25 cellular contexts compared by ENCODE assay signal in the genomic region with DNA sequence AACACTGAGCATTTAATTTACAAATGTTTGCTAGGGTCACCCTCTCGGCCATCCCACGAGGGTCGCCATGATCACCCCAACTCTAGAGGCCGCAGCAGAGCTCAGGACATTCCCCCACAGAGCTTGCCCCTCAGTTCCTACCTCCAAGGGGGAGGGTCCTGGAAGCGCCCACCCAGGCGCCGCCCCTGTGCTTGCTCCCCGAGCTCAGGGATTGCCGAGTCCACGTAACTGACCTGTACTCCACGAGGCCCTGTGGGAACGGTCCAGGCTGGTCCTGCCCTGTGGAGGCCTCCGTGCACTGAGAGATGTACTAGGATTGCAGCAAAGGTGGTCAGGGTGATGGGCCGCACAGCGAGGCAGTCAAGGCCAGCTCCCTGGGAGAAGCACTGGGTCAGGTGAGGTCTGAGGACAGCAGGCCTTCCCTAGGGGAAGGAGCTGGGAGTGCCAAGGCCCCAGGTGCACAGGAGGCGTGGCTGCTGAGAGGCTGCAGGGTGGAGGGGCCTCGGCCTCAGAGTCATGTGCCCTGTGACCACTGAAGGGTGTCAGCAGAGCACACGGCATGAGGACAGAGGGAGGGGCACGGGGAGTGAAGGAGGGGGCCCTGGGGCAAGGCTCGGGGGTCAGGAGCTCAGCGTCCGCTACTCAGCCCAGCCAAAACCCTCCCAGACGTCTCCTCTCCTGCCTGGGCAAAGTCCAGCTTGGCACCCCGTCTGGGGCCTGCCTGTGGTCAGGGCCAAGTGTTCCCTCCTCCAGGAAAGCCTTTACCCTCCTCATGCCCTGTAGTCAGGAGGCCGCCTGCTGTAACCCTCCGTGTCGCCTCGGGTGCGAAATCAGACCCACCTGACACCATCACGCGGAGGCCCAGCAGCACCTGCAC. TPM values are rescaled to one million over a fixed set of nuclear protein-coding genes. Genes with fewer than 3 reads are reported as not detected.
DNase-seq lines count a peak whose midpoint lies in the region; ATAC-seq and TF ChIP-seq lines count a peak whose summit lies in the region.
"Had no signal": no experiment of that assay in that cellular context is flagged by ENCODE, and none has a peak within 500 bp of the region (broad histone marks: within the 10 kb centered on the region; RNA-seq: fewer than 3 reads in every experiment).

No MANE protein-coding gene starts in this region.

- peak overlapping the region; percentile 30; the same call in 1 of the 2 replicates for H3K4me2 ChIP-seq in OCI-LY7 (ENCODE audit: low read length)
- no peak overlapping the region for H3K4me2 ChIP-seq in osteoblast (ENCODE audit: insufficient read depth, low read length)

- H3K36me3 ChIP-seq in OCI-LY7 (ENCODE audit: insufficient read depth, low read length) (no peaks in the 10 kb centered on the region), osteoblast (ENCODE audit: insufficient read depth, low read length) (no peaks in the 10 kb centered on the region)
- H3K36me3 ChIP-seq in naive thymus-derived CD4-positive, alpha-beta T cell (ENCODE audit: control insufficient read depth in 2 of 3, insufficient read depth in 3 of 3, low read length in 3 of 3), result no peaks in the 10 kb centered on the region
- H3K36me3 ChIP-seq: heart right ventricle had no signal

- H2AFZ ChIP-seq in OCI-LY7 (ENCODE audit: low read length) (no peak overlapping the region), osteoblast (ENCODE audit: low read length) (no peak overlapping the region)

- peaks cover 0 to 12% (median 6%) of the 10 kb centered on the region in 7 donors for H3K9me3 Mint-ChIP-seq in CD14-positive monocyte
- H3K9me3 Mint-ChIP-seq in glutamatergic neuron (ENCODE audit: unreplicated experiment), result peaks cover 12% of the 10 kb centered on the region
- no peaks in the 10 kb centered on the region for H3K9me3 Mint-ChIP-seq in progenitor cell of endocrine pancreas (ENCODE audit: low read depth)
- no peaks in the 10 kb centered on the region for H3K9me3 Mint-ChIP-seq in naive thymus-derived CD4-positive, alpha-beta T cell
- H3K9me3 Mint-ChIP-seq: HFFc6; naive thymus-derived CD8-positive, alpha-beta T cell; stimulated activated naive CD8-positive, alpha-beta T cell treated with anti-CD3 and anti-CD28 coated beads, Interleukin-15, Interleukin-2, amounts not matched to agents 100 ng/mL and 50 ng/mL, for 24 hours; type B pancreatic cell had no signal

- H3K9me3 ChIP-seq in OCI-LY7 (ENCODE audit: low read length), result no peaks in the 10 kb centered on the region
- no peaks in the 10 kb centered on the region for H3K9me3 ChIP-seq in osteoblast (ENCODE audit: low read depth, low read length)
- H3K9me3 ChIP-seq in naive thymus-derived CD4-positive, alpha-beta T cell (ENCODE audit: control insufficient read depth in 2 of 3, low read length in 3 of 3), result no peaks in the 10 kb centered on the region
- H3K9me3 ChIP-seq: heart right ventricle had no signal

- DNase-seq in CD14-positive monocyte (ENCODE audit: low spot score) (peak; percentile 43), OCI-LY7 (ENCODE audit: low spot score) (no peak), glutamatergic neuron (peak; percentile 16), osteoblast (ENCODE audit: insufficient read length, low spot score, missing footprints) (peak; percentile 82), HT-29 (ENCODE audit: low spot score) (no peak), amniotic stem cell (lab: John Stamatoyannopoulos, UW) (no peak), progenitor cell of endocrine pancreas (ENCODE audit: low spot score, unreplicated experiment) (no peak)
- no peak for DNase-seq in naive thymus-derived CD4-positive, alpha-beta T cell
- DNase-seq: activated CD4-positive, alpha-beta T cell treated with anti-CD3 and anti-CD28 coated beads for 48 hours; activated effector memory CD4-positive, alpha-beta T cell treated with Interleukin-2 at 50 U/mL for 16 hours; heart right ventricle; HFFc6; NCI-H1417 treated with DMSO at 0.1 percent for 48 hours; NCI-H526 treated with DMSO at 0.1 percent for 48 hours; stimulated activated CD4-positive, alpha-beta T cell treated with anti-CD3 and anti-CD28 coated beads, Interleukin-2, amount 100 ng/mL, for 48 hours; SW 1271 had no signal

- H3K4me1 ChIP-seq in OCI-LY7 (ENCODE audit: insufficient read depth, low read length, poor library complexity, severe bottlenecking) (peaks cover 10% of the 10 kb centered on the region), osteoblast (ENCODE audit: insufficient read depth, low read length) (no peaks in the 10 kb centered on the region)
- peaks cover 4 to 8% of the 10 kb centered on the region in 2 donors for H3K4me1 ChIP-seq in naive thymus-derived CD4-positive, alpha-beta T cell (ENCODE audit: control insufficient read depth in 2 of 2, insufficient read depth in 2 of 2, low read length in 2 of 2)

- H3K79me2 ChIP-seq in OCI-LY7 (ENCODE audit: insufficient read depth, low read depth, low read length) (no peaks in the 10 kb centered on the region), osteoblast (ENCODE audit: insufficient read depth, low read length) (no peaks in the 10 kb centered on the region)

- no peaks in the 10 kb centered on the region for H3K9me2 ChIP-seq in OCI-LY7 (ENCODE audit: insufficient read depth, low read length)

- no peak for ATAC-seq in naive thymus-derived CD4-positive, alpha-beta T cell
- ATAC-seq: heart right ventricle; naive thymus-derived CD8-positive, alpha-beta T cell had no signal

- intact Hi-C loops in CD14-positive monocyte (cut with micrococcal nuclease), result no loop called here
- intact Hi-C loops in OCI-LY7 (cut with micrococcal nuclease; ENCODE audit: unreplicated experiment), result no loop called here
- intact Hi-C loops in naive thymus-derived CD4-positive, alpha-beta T cell (cut with micrococcal nuclease), result no loop called here

- no peak overlapping the region for H3K27ac Mint-ChIP-seq in CD14-positive monocyte
- H3K27ac Mint-ChIP-seq in glutamatergic neuron (ENCODE audit: unreplicated experiment), result no peak overlapping the region
- no peak overlapping the region for H3K27ac Mint-ChIP-seq in progenitor cell of endocrine pancreas
- no peak overlapping the region for H3K27ac Mint-ChIP-seq in naive thymus-derived CD4-positive, alpha-beta T cell
- H3K27ac Mint-ChIP-seq: HFFc6; stimulated activated naive CD8-positive, alpha-beta T cell treated with anti-CD3 and anti-CD28 coated beads, Interleukin-15, Interleukin-2, amounts not matched to agents 100 ng/mL and 50 ng/mL, for 24 hours; type B pancreatic cell had no signal

- H3K36me3 Mint-ChIP-seq in CD14-positive monocyte, result peaks cover 0 to 2% of the 10 kb centered on the region in 2 donors
- no peaks in the 10 kb centered on the region for H3K36me3 Mint-ChIP-seq in glutamatergic neuron (ENCODE audit: unreplicated experiment)
- H3K36me3 Mint-ChIP-seq in progenitor cell of endocrine pancreas (ENCODE audit: insufficient read depth), result no peaks in the 10 kb centered on the region
- H3K36me3 Mint-ChIP-seq in naive thymus-derived CD4-positive, alpha-beta T cell, result peaks cover 0 to 1% (median 0%) of the 10 kb centered on the region in 5 donors
- H3K36me3 Mint-ChIP-seq: naive thymus-derived CD8-positive, alpha-beta T cell; type B pancreatic cell had no signal

- peaks cover 26 to 59% (median 31%) of the 10 kb centered on the region in 3 donors for H3K27me3 Mint-ChIP-seq in CD14-positive monocyte (ENCODE audit: low read depth in 3 of 3)
- peaks cover 18% of the 10 kb centered on the region for H3K27me3 Mint-ChIP-seq in glutamatergic neuron (ENCODE audit: unreplicated experiment)
- peaks cover 41% of the 10 kb centered on the region for H3K27me3 Mint-ChIP-seq in progenitor cell of endocrine pancreas
- peaks cover 0 to 16% (median 0%) of the 10 kb centered on the region in 5 donors for H3K27me3 Mint-ChIP-seq in naive thymus-derived CD4-positive, alpha-beta T cell

- no peak overlapping the region for H3K4me3 ChIP-seq in OCI-LY7 (ENCODE audit: low read depth, low read length, poor library complexity, severe bottlenecking)
- no peak overlapping the region for H3K4me3 ChIP-seq in osteoblast (ENCODE audit: insufficient read depth, low read length)
- no peak overlapping the region for H3K4me3 ChIP-seq in naive thymus-derived CD4-positive, alpha-beta T cell (ENCODE audit: low read length)
- H3K4me3 ChIP-seq: coronary artery, heart right ventricle, skin epidermis had no signal

- peaks cover 13% of the 10 kb centered on the region for H3K27me3 ChIP-seq in osteoblast (ENCODE audit: insufficient read depth, low read length)
- no peaks in the 10 kb centered on the region for H3K27me3 ChIP-seq in naive thymus-derived CD4-positive, alpha-beta T cell (ENCODE audit: control insufficient read depth in 2 of 2, insufficient read depth in 2 of 2, low read length in 2 of 2)

- H4K20me1 ChIP-seq in OCI-LY7 (ENCODE audit: insufficient read depth, low read length) (no peaks in the 10 kb centered on the region), osteoblast (ENCODE audit: insufficient read depth, low read length) (no peaks in the 10 kb centered on the region)

- no peak overlapping the region for H3K4me3 Mint-ChIP-seq in CD14-positive monocyte
- H3K4me3 Mint-ChIP-seq in glutamatergic neuron (ENCODE audit: unreplicated experiment), result no peak overlapping the region
- H3K4me3 Mint-ChIP-seq in progenitor cell of endocrine pancreas (ENCODE audit: low read depth), result no peak overlapping the region
- peak overlapping the region in 1 of 10 donors; percentile 34 for H3K4me3 Mint-ChIP-seq in naive thymus-derived CD4-positive, alpha-beta T cell
- H3K4me3 Mint-ChIP-seq: HFFc6; stimulated activated naive CD8-positive, alpha-beta T cell treated with anti-CD3 and anti-CD28 coated beads, Interleukin-15, Interleukin-2, amounts not matched to agents 100 ng/mL and 50 ng/mL, for 24 hours; type B pancreatic cell had no signal

- BruUV-seq in OCI-LY7 (replicated peaks; lab: Mats Ljungman, UMichigan), result no TSS peak

- TF ChIP-seq CTCF in CD14-positive monocyte (IDR thresholded peaks at IDR 0.05) (no peak), OCI-LY7 (conservative IDR thresholded peaks at IDR 0.05; ENCODE audit: low read length) (no peak), glutamatergic neuron (IDR thresholded peaks at IDR 0.05; ENCODE audit: partially characterized antibody, unreplicated experiment) (no peak), osteoblast (IDR thresholded peaks at IDR 0.05; ENCODE audit: extremely low read depth, low read depth, low read length) (no peak), progenitor cell of endocrine pancreas (IDR thresholded peaks at IDR 0.05; ENCODE audit: unreplicated experiment) (no peak)

- H3K4me1 Mint-ChIP-seq in CD14-positive monocyte (peaks cover 2% of the 10 kb centered on the region), glutamatergic neuron (ENCODE audit: low read depth, unreplicated experiment) (no peaks in the 10 kb centered on the region), progenitor cell of endocrine pancreas (ENCODE audit: low read depth) (no peaks in the 10 kb centered on the region)
- H3K4me1 Mint-ChIP-seq in naive thymus-derived CD4-positive, alpha-beta T cell, result peaks cover 0 to 15% (median 7%) of the 10 kb centered on the region in 7 donors

- POLR2A ChIA-PET in OCI-LY7 (lab: Charles Lee), result no interaction called here
- POLR2A ChIA-PET in naive thymus-derived CD4-positive, alpha-beta T cell (lab: Charles Lee), result interaction anchor here (1.5 to 2.1 kb wide), 2 partner anchors 14 kb away, joined by 4 to 6 read pairs; no protein-coding TSS in a partner anchor

- CTCF ChIA-PET in OCI-LY7 (lab: Charles Lee; ENCODE audit: unreplicated experiment), result no interaction called here
- CTCF ChIA-PET in naive thymus-derived CD4-positive, alpha-beta T cell (lab: Charles Lee), result interaction anchor here (0.8 to 1.4 kb wide), 2 partner anchors 14 to 41 kb away, joined by 3 to 7 read pairs; partner anchors contain the start of gene SCO2

- no peak overlapping the region for H3K27ac ChIP-seq in OCI-LY7 (ENCODE audit: low read depth, low read length, poor library complexity, severe bottlenecking)
- no peak overlapping the region for H3K27ac ChIP-seq in osteoblast (ENCODE audit: low read depth, low read length)
- H3K27ac ChIP-seq in naive thymus-derived CD4-positive, alpha-beta T cell (ENCODE audit: low read depth, low read length), result no peak overlapping the region
- H3K27ac ChIP-seq: coronary artery, heart right ventricle, skin epidermis had no signal

RNA-seq across cellular contexts. Expression of gene MIOX, which starts 2.4 kb away (rescaled TPM):
- polyA plus RNA-seq in CD14-positive monocyte, result not detected
- not detected in 2 replicates for total RNA-seq in OCI-LY7 (2014; rRNA removed; shearing (Covaris generic))
- total RNA-seq in OCI-LY7 (2022) (0.53 and 0.74 TPM in 2 replicates), glutamatergic neuron (ENCODE audit: unreplicated experiment) (4.0 TPM), osteoblast (under 0.01 TPM in 1 of 2 replicates, not detected in the other), progenitor cell of endocrine pancreas (0.69 and 0.98 TPM in 2 replicates)
- total RNA-seq in HT-29 (2014; rRNA removed; shearing (Covaris generic)), result not detected in 2 replicates
- under 1 TPM in 1 of 5 experiments, not detected in 4; 0.22 TPM for total RNA-seq in naive thymus-derived CD4-positive, alpha-beta T cell
- polyA plus RNA-seq in naive thymus-derived CD4-positive, alpha-beta T cell, result not detected
- total RNA-seq: endothelial cell of umbilical vein, heart right ventricle, HFFc6, lung microvascular endothelial cell, M059J, posterior vena cava had no signal
- polyA plus RNA-seq: endothelial cell of umbilical vein, heart right ventricle had no signal

RNA-seq across cellular contexts. Expression of gene ADM2, which starts 2.9 kb away (rescaled TPM):
- polyA plus RNA-seq in CD14-positive monocyte, result not detected
- 2.7 and 4.3 TPM in 2 replicates for total RNA-seq in OCI-LY7 (2014; rRNA removed; shearing (Covaris generic))
- total RNA-seq in OCI-LY7 (2022) (7.0 and 7.9 TPM in 2 replicates), glutamatergic neuron (ENCODE audit: unreplicated experiment) (37.6 TPM), osteoblast (9.1 and 9.4 TPM in 2 replicates), progenitor cell of endocrine pancreas (2.9 and 3.2 TPM in 2 replicates)
- total RNA-seq in HT-29 (2014; rRNA removed; shearing (Covaris generic)), result 2.2 and 4.2 TPM in 2 replicates
- total RNA-seq in naive thymus-derived CD4-positive, alpha-beta T cell, result 1 to 10 TPM; 1.3 to 4.5 (median 4.0) TPM
- polyA plus RNA-seq in naive thymus-derived CD4-positive, alpha-beta T cell, result under 1 TPM; 0.24 to 0.44 TPM

RNA-seq across cellular contexts. Expression of gene SBF1, which starts 9.4 kb away (rescaled TPM):
- 1 to 10 TPM; 4.0 to 6.2 TPM for polyA plus RNA-seq in CD14-positive monocyte
- total RNA-seq in OCI-LY7 (2014; rRNA removed; shearing (Covaris generic)), result 134 and 177 TPM in 2 replicates
- total RNA-seq in OCI-LY7 (2022), result 160 and 181 TPM in 2 replicates
- 206 TPM for total RNA-seq in glutamatergic neuron (ENCODE audit: unreplicated experiment)
- total RNA-seq in osteoblast, result 74.3 and 93.0 TPM in 2 replicates
- 85.0 and 102 TPM in 2 replicates for total RNA-seq in HT-29 (2014; rRNA removed; shearing (Covaris generic))
- 86.3 and 96.5 TPM in 2 replicates for total RNA-seq in progenitor cell of endocrine pancreas
- 100 to 1,000 TPM; 161 to 209 (median 181) TPM for total RNA-seq in naive thymus-derived CD4-positive, alpha-beta T cell
- polyA plus RNA-seq in naive thymus-derived CD4-positive, alpha-beta T cell, result 10 to 100 TPM; 15.2 to 40.2 TPM

RNA-seq across cellular contexts. Expression of gene LMF2, which starts 23.3 kb away (rescaled TPM):
- polyA plus RNA-seq in CD14-positive monocyte, result 10 to 100 TPM; 15.0 to 16.6 TPM
- total RNA-seq in OCI-LY7 (2014; rRNA removed; shearing (Covaris generic)), result 37.8 and 50.7 TPM in 2 replicates
- 49.2 and 49.8 TPM in 2 replicates for total RNA-seq in OCI-LY7 (2022)
- total RNA-seq in glutamatergic neuron (ENCODE audit: unreplicated experiment), result 62.2 TPM
- total RNA-seq in osteoblast, result 56.8 and 60.7 TPM in 2 replicates
- 52.8 and 53.2 TPM in 2 replicates for total RNA-seq in HT-29 (2014; rRNA removed; shearing (Covaris generic))
- total RNA-seq in progenitor cell of endocrine pancreas, result 59.0 and 65.5 TPM in 2 replicates
- 100 to 1,000 TPM; 101 to 133 (median 118) TPM for total RNA-seq in naive thymus-derived CD4-positive, alpha-beta T cell
- polyA plus RNA-seq in naive thymus-derived CD4-positive, alpha-beta T cell, result 10 to 100 TPM; 15.0 to 25.5 TPM

RNA-seq across cellular contexts. Expression of gene NCAPH2, which starts 23.8 kb away (rescaled TPM):
- polyA plus RNA-seq in CD14-positive monocyte, result 10 to 100 TPM; 12.5 to 18.1 TPM
- 129 and 151 TPM in 2 replicates for total RNA-seq in OCI-LY7 (2014; rRNA removed; shearing (Covaris generic))
- total RNA-seq in OCI-LY7 (2022) (124 and 126 TPM in 2 replicates), glutamatergic neuron (ENCODE audit: unreplicated experiment) (52.9 TPM), osteoblast (24.2 and 27.5 TPM in 2 replicates), progenitor cell of endocrine pancreas (61.6 and 66.5 TPM in 2 replicates)
- 87.9 and 88.8 TPM in 2 replicates for total RNA-seq in HT-29 (2014; rRNA removed; shearing (Covaris generic))
- total RNA-seq in naive thymus-derived CD4-positive, alpha-beta T cell, result 100 to 1,000 TPM in 2 of 5 experiments, 10 to 100 TPM in 3; 74.3 to 135 (median 91.1) TPM
- polyA plus RNA-seq in naive thymus-derived CD4-positive, alpha-beta T cell, result 10 to 100 TPM; 37.8 to 46.6 TPM

Comparison
In these comparisons a context has a peak if more than half of its experiments do, and no peak if none do; other contexts are left out.
1. DNase-seq: peak in CD14-positive monocyte (single experiment), glutamatergic neuron (single experiment) and osteoblast (single experiment); none in OCI-LY7 (single experiment), HT-29 (single experiment), amniotic stem cell (single experiment), progenitor cell of endocrine pancreas (single experiment) and naive thymus-derived CD4-positive, alpha-beta T cell (0 of 9).